In the genomic region with DNA sequence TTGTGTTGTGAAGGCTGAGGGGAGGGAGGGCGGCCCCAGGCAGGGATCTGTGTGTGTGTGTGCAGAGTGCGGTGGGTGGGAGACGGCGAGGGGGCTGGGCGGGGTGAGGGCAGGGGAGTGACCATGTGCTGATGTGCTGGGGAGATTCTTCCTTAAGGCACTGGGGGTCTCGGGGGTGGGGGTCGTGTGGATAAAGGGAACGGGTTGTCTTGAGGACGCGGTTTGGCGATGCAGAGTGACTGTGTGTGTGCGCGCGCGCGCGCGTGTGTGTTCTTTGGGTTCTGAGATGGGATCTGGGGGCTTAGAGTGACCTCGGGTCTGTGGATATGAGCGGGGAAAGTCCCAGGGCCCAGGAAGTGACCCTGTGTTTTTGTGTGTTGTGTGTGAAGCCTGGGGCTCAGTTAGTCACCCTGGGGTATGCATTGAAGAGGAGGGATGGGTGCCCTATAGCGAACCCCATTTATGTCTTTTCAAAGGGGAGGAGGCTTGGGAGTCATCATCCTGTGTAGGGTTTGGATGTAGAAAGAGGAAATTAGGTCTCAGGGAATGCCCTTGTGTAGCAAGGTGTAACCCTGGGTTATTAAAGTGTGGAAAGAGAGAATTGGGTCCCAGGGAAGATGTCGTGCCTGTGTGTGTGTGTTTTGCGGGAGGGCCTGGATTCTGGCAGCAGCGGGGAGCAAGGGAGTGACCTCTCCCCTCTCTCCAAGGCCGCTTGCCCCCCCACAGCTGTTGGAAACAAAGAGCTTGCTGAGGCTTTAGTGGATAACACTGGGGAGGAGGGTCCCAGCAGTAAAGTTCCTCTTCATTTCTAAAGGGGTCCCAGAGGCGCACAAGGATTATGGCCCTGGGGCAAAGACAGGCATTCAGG, we compare ENCODE assay signal across 9 cellular contexts. TPM values are rescaled to one million over a fixed set of nuclear protein-coding genes. Genes with fewer than 3 reads are reported as not detected.
DNase-seq lines count a peak whose midpoint lies in the region; ATAC-seq and TF ChIP-seq lines count a peak whose summit lies in the region.
"Had no signal": no experiment of that assay in that cellular context is flagged by ENCODE, and none has a peak within 500 bp of the region (broad histone marks: within the 10 kb centered on the region; RNA-seq: fewer than 3 reads in every experiment).

No MANE protein-coding gene starts in this region.

- H3K9me3 ChIP-seq in SK-N-SH = no peaks in the 10 kb centered on the region
- H3K9me3 ChIP-seq in sigmoid colon = no peaks in the 10 kb centered on the region

- ATAC-seq in HG03520 (IDR thresholded peaks at IDR 0.05; ENCODE audit: unreplicated experiment) = no peak

- H3K27me3 ChIP-seq in SK-N-SH (ENCODE audit: insufficient read depth) (no peaks in the 10 kb centered on the region), sigmoid colon (peaks cover 0 to 11% (median 8%) of the 10 kb centered on the region in 3 donors)

- H3F3A ChIP-seq in SK-N-SH (replicated peaks; ENCODE audit: insufficient read depth) = peaks cover 9% of the 10 kb centered on the region

- TF ChIP-seq CTCF in GM20000 (IDR thresholded peaks at IDR 0.05; ENCODE audit: extremely low read depth, missing control alignments) (no peak), SK-N-SH (IDR thresholded peaks at IDR 0.05) (no peak), foreskin fibroblast (IDR thresholded peaks at IDR 0.05; ENCODE audit: low read depth, low read length) (no peak), sigmoid colon (IDR thresholded peaks at IDR 0.05) (no peak)

- peak overlapping the region; percentile 97 for H3K4me2 ChIP-seq in SK-N-SH

- H3K27ac ChIP-seq in SK-N-SH (ENCODE audit: low read depth in 2 of 2, low read length in 1 of 2) (no peak overlapping the region; a peak in 1 of 4 replicates), sigmoid colon (no peak overlapping the region)

- peak; percentile 30 for DNase-seq in GM20000 (ENCODE audit: low spot score)
- peak; percentile 42 for DNase-seq in SK-N-SH
- peak in 1 of 2 donors; percentile 27 for DNase-seq in foreskin fibroblast
- no peak for DNase-seq in sigmoid colon
- DNase-seq in NOMO-1 treated with DMSO at 0.1 percent for 48 hours (lab: John Stamatoyannopoulos, UW; ENCODE audit: unreplicated experiment) = no peak
- DNase-seq in cortex of kidney (lab: John Stamatoyannopoulos, UW) = no peak
- no peak for DNase-seq in cerebellar nuclear complex (lab: John Stamatoyannopoulos, UW)

- TF ChIP-seq EP300 in SK-N-SH (IDR thresholded peaks at IDR 0.05; ENCODE audit: borderline replicate concordance in 1 of 2, low read depth in 1 of 2, low read length in 1 of 2) (no peak), sigmoid colon (IDR thresholded peaks at IDR 0.05) (no peak)

- H2AFZ ChIP-seq in SK-N-SH (ENCODE audit: low read depth) = peak overlapping the region; percentile 76

- H3K36me3 ChIP-seq in SK-N-SH (replicated peaks in 1 of 2; ENCODE audit: control insufficient read depth in 1 of 2, insufficient read depth in 2 of 2, low read length in 1 of 2) (peaks cover 0 to 4% of the 10 kb centered on the region in 2 experiments), sigmoid colon (no peaks in the 10 kb centered on the region)

- POLR2A ChIA-PET in SK-N-SH (lab: Yijun Ruan, JAX) = no interaction called here

- H3K9me2 ChIP-seq in SK-N-SH = no peaks in the 10 kb centered on the region

- no peak for TF ChIP-seq RAD21 in SK-N-SH (IDR thresholded peaks at IDR 0.05; ENCODE audit: low read length)

- no peaks in the 10 kb centered on the region for H4K20me1 ChIP-seq in SK-N-SH (ENCODE audit: insufficient read depth)

- intact Hi-C loops in sigmoid colon (cut with DNase I) = no loop called here

- H3K9ac ChIP-seq in SK-N-SH = peak overlapping the region; percentile 71

- H3K4me1 ChIP-seq in SK-N-SH (ENCODE audit: control insufficient read depth in 1 of 2, insufficient read depth in 2 of 2, low read depth in 1 of 2, low read length in 1 of 2) (peaks cover 0 to 10% of the 10 kb centered on the region in 2 experiments; a peak in 2 of 4 replicates), sigmoid colon (peaks cover 0 to 14% (median 13%) of the 10 kb centered on the region in 4 donors)

- peak overlapping the region; percentile 77 to 82 for H3K4me3 ChIP-seq in SK-N-SH (ENCODE audit: low read depth in 2 of 2, low read length in 1 of 2)
- peak overlapping the region; percentile 66 to 67 for H3K4me3 ChIP-seq in foreskin fibroblast (ENCODE audit: low read depth in 1 of 2, low read length in 2 of 2)
- H3K4me3 ChIP-seq in sigmoid colon = peak overlapping the region; percentile 43 to 77 (median 66)

- 36% methylated on average over 20 of the region's 26 CpGs for WGBS in SK-N-SH (ENCODE audit: low lambda C conversion rate)
- WGBS in sigmoid colon, 2 donors = 23 to 28% methylated on average over 26 of the region's 26 CpGs

- CTCF ChIA-PET in SK-N-SH (lab: Yijun Ruan, JAX) = no interaction called here

- TF ChIP-seq POLR2A in sigmoid colon (IDR thresholded peaks at IDR 0.05) = no peak

- peaks cover 25% of the 10 kb centered on the region; the same call in 1 of the 2 replicates for H3K79me2 ChIP-seq in SK-N-SH (ENCODE audit: insufficient read depth)

TF ChIP-seq in SK-N-SH, 30 proteins besides CTCF, POLR2A, EP300 and RAD21 (continues in another document):
- no peak for TF ChIP-seq NFIC (IDR thresholded peaks at IDR 0.05; ENCODE audit: borderline replicate concordance)
- no peak for TF ChIP-seq MEF2A (IDR thresholded peaks at IDR 0.05; ENCODE audit: borderline replicate concordance, low read depth)
- no peak for TF ChIP-seq TEAD4 (IDR thresholded peaks at IDR 0.05; ENCODE audit: borderline replicate concordance, insufficient read depth)
- TF ChIP-seq SMC3 (IDR thresholded peaks at IDR 0.05; ENCODE audit: low read depth, low read length) = no peak
- TF ChIP-seq, protein P1, sequence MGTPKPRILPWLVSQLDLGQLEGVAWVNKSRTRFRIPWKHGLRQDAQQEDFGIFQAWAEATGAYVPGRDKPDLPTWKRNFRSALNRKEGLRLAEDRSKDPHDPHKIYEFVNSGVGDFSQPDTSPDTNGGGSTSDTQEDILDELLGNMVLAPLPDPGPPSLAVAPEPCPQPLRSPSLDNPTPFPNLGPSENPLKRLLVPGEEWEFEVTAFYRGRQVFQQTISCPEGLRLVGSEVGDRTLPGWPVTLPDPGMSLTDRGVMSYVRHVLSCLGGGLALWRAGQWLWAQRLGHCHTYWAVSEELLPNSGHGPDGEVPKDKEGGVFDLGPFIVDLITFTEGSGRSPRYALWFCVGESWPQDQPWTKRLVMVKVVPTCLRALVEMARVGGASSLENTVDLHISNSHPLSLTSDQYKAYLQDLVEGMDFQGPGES (IDR thresholded peaks at IDR 0.05; ENCODE audit: low read depth, low read length) = no peak
- 0 out of 2 replicates have a peak, but pooled peaks have one; percentile 41 for TF ChIP-seq NRF1 (IDR thresholded peaks at IDR 0.05; ENCODE audit: low read depth, low read length)
- TF ChIP-seq YY1 (IDR thresholded peaks at IDR 0.05; ENCODE audit: low read depth) = no peak
- TF ChIP-seq RXRA (IDR thresholded peaks at IDR 0.05; ENCODE audit: borderline replicate concordance, low read depth) = no peak
- peak; percentile 16; the same call in 1 of the 2 replicates for TF ChIP-seq MXI1 (IDR thresholded peaks at IDR 0.05; ENCODE audit: low read depth, low read length)
- TF ChIP-seq, protein P2, sequence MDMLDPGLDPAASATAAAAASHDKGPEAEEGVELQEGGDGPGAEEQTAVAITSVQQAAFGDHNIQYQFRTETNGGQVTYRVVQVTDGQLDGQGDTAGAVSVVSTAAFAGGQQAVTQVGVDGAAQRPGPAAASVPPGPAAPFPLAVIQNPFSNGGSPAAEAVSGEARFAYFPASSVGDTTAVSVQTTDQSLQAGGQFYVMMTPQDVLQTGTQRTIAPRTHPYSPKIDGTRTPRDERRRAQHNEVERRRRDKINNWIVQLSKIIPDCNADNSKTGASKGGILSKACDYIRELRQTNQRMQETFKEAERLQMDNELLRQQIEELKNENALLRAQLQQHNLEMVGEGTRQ (IDR thresholded peaks at IDR 0.05; ENCODE audit: borderline replicate concordance, low read depth, low read length) = no peak
- TF ChIP-seq RCOR1 (IDR thresholded peaks at IDR 0.05; ENCODE audit: low read length) = no peak
- TF ChIP-seq, protein P3, sequence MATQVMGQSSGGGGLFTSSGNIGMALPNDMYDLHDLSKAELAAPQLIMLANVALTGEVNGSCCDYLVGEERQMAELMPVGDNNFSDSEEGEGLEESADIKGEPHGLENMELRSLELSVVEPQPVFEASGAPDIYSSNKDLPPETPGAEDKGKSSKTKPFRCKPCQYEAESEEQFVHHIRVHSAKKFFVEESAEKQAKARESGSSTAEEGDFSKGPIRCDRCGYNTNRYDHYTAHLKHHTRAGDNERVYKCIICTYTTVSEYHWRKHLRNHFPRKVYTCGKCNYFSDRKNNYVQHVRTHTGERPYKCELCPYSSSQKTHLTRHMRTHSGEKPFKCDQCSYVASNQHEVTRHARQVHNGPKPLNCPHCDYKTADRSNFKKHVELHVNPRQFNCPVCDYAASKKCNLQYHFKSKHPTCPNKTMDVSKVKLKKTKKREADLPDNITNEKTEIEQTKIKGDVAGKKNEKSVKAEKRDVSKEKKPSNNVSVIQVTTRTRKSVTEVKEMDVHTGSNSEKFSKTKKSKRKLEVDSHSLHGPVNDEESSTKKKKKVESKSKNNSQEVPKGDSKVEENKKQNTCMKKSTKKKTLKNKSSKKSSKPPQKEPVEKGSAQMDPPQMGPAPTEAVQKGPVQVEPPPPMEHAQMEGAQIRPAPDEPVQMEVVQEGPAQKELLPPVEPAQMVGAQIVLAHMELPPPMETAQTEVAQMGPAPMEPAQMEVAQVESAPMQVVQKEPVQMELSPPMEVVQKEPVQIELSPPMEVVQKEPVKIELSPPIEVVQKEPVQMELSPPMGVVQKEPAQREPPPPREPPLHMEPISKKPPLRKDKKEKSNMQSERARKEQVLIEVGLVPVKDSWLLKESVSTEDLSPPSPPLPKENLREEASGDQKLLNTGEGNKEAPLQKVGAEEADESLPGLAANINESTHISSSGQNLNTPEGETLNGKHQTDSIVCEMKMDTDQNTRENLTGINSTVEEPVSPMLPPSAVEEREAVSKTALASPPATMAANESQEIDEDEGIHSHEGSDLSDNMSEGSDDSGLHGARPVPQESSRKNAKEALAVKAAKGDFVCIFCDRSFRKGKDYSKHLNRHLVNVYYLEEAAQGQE (IDR thresholded peaks at IDR 0.05; ENCODE audit: low read depth, low read length) = no peak
- TF ChIP-seq, protein P4, sequence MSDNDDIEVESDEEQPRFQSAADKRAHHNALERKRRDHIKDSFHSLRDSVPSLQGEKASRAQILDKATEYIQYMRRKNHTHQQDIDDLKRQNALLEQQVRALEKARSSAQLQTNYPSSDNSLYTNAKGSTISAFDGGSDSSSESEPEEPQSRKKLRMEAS (IDR thresholded peaks at IDR 0.05; ENCODE audit: low read depth) = no peak

RNA-seq across cellular contexts. Expression of a gene that starts 1.4 kb away (rescaled TPM):
- polyA plus RNA-seq in SK-N-SH (2012; rRNA removed) = 2.1 and 2.5 TPM in 2 replicates
- polyA plus RNA-seq in SK-N-SH (2012; cell fraction: cytosol; rRNA removed) = 2.4 and 3.4 TPM in 2 replicates
- 0.68 and 1.1 TPM in 2 replicates for polyA plus RNA-seq in SK-N-SH (2012; cell fraction: nucleus; rRNA removed)
- total RNA-seq in sigmoid colon = 1 to 10 TPM in 1 of 4 donors, under 1 TPM in 1, not detected in 2; 0.68 to 6.1 TPM
- polyA plus RNA-seq in sigmoid colon = under 1 TPM in 1 of 3 donors, not detected in 2; 0.16 TPM
- total RNA-seq: mononuclear cell had no signal

RNA-seq across cellular contexts. Expression of a gene that starts 47.4 kb away (rescaled TPM):
- polyA plus RNA-seq in SK-N-SH (2012; rRNA removed) = 42.3 and 48.3 TPM in 2 replicates
- polyA plus RNA-seq in SK-N-SH (2012; cell fraction: cytosol; rRNA removed) = 49.4 and 49.6 TPM in 2 replicates
- polyA plus RNA-seq in SK-N-SH (2012; cell fraction: nucleus; rRNA removed) = 25.6 TPM in 2 replicates
- total RNA-seq in sigmoid colon = 10 to 100 TPM; 25.2 to 41.8 (median 31.5) TPM
- polyA plus RNA-seq in sigmoid colon = 10 to 100 TPM in 1 of 3 donors, 1 to 10 TPM in 2; 9.2 to 18.0 (median 9.3) TPM

Comparison
In these comparisons a context has a peak if more than half of its experiments do, and no peak if none do; other contexts are left out.
1. DNase-seq: peak in GM20000 (single experiment) and SK-N-SH (single experiment); none in sigmoid colon (single experiment), NOMO-1 treated with DMSO at 0.1 percent for 48 hours (single experiment), cortex of kidney (single experiment) and cerebellar nuclear complex (0 of 2).
2. Peak in every context shown above with its lines, with median percentiles within 50 percentile points of each other: H3K4me3 ChIP-seq.